In the genomic region with DNA sequence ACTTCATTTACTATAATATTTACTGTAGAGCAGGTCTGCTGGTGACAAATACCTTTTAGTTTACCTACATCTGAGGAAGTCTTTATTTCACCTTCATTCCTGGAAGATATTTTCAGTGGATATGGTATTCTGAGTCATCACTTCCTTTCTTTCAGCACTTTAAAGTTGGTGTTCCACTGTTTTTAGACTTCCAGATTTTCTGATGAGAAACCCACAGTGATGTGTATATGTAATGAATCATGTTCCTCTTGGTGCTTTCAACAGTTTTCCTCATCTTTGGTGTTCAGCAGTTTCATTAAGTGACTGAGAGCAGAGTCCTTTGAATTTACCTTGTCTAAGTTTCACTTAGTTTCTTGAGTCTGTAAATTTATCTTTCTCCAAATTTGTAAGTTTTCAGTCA, we compare ENCODE assay signal across 19 cellular contexts. TPM values are rescaled to one million over a fixed set of nuclear protein-coding genes. Genes with fewer than 3 reads are reported as not detected.
DNase-seq lines count a peak whose midpoint lies in the region; ATAC-seq and TF ChIP-seq lines count a peak whose summit lies in the region.
"Had no signal": no experiment of that assay in that cellular context is flagged by ENCODE, and none has a peak within 500 bp of the region (broad histone marks: within the 10 kb centered on the region; RNA-seq: fewer than 3 reads in every experiment).

No MANE protein-coding gene starts in this region.

- H3K27me3 ChIP-seq in osteoblast (ENCODE audit: insufficient read depth, low read length): no peaks in the 10 kb centered on the region

- TF ChIP-seq CTCF in epithelial cell of esophagus (IDR thresholded peaks at IDR 0.05; ENCODE audit: insufficient read depth, low read depth, low read length, missing control alignments) (no peak), osteoblast (IDR thresholded peaks at IDR 0.05; ENCODE audit: extremely low read depth, low read depth, low read length) (no peak), CD14-positive monocyte (IDR thresholded peaks at IDR 0.05) (no peak)

- H4K20me1 ChIP-seq in osteoblast (ENCODE audit: insufficient read depth, low read length): no peaks in the 10 kb centered on the region

- H3K9me3 ChIP-seq in osteoblast (ENCODE audit: low read depth, low read length): peaks cover 2% of the 10 kb centered on the region

- no peaks in the 10 kb centered on the region for H3K4me1 Mint-ChIP-seq in CD14-positive monocyte
- H3K4me1 Mint-ChIP-seq: endodermal cell had no signal

- ATAC-seq in GM19463 (IDR thresholded peaks at IDR 0.05; ENCODE audit: unreplicated experiment): no peak

- H3K27me3 Mint-ChIP-seq in CD14-positive monocyte (ENCODE audit: low read depth in 3 of 3): peaks cover 0 to 2% (median 0%) of the 10 kb centered on the region in 3 donors
- H3K27me3 Mint-ChIP-seq: progenitor cell of endocrine pancreas had no signal

- H3K4me1 ChIP-seq in osteoblast (ENCODE audit: insufficient read depth, low read length): peaks cover 3% of the 10 kb centered on the region
- H3K4me1 ChIP-seq: left ventricle myocardium inferior had no signal

- intact Hi-C loops in CD14-positive monocyte (cut with micrococcal nuclease): no loop called here

- peaks cover 2 to 7% of the 10 kb centered on the region in 2 donors for H3K36me3 Mint-ChIP-seq in CD14-positive monocyte

- H2AFZ ChIP-seq in osteoblast (ENCODE audit: low read length): no peak overlapping the region

- DNase-seq in HCEC 1CT (peak; percentile 47), RKO (ENCODE audit: low spot score) (peak; percentile 42), epithelial cell of esophagus (ENCODE audit: low read depth) (peak; percentile 56), osteoblast (ENCODE audit: insufficient read length, low spot score, missing footprints) (peak; percentile 70), iPS-NIHi7 (ENCODE audit: extremely low spot score) (no peak), CD14-positive monocyte (ENCODE audit: low spot score) (no peak)
- DNase-seq: activated naive CD4-positive, alpha-beta T cell treated with Interleukin-2 at 50 U/mL for 16 hours; endodermal cell; hypothalamus; left ventricle myocardium inferior; NCI-H1930; NCI-H69; RPMI8226; stimulated activated CD4-positive, alpha-beta T cell treated with anti-CD3 and anti-CD28 coated beads, Interleukin-15, amount 100 ng/mL, for 24 hours had no signal

- no peak overlapping the region for H3K4me3 Mint-ChIP-seq in CD14-positive monocyte
- H3K4me3 Mint-ChIP-seq: endodermal cell had no signal

- no peak overlapping the region for H3K27ac Mint-ChIP-seq in CD14-positive monocyte
- H3K27ac Mint-ChIP-seq: endodermal cell, progenitor cell of endocrine pancreas had no signal

- H3K27ac ChIP-seq in osteoblast (ENCODE audit: low read depth, low read length): no peak overlapping the region
- H3K27ac ChIP-seq: C4-2B, left ventricle myocardium inferior had no signal

- peaks cover 36 to 66% (median 59%) of the 10 kb centered on the region in 7 donors for H3K9me3 Mint-ChIP-seq in CD14-positive monocyte

- H3K4me3 ChIP-seq in epithelial cell of esophagus (ENCODE audit: low read length): no peak overlapping the region
- H3K4me3 ChIP-seq in osteoblast (ENCODE audit: insufficient read depth, low read length): no peak overlapping the region
- H3K4me3 ChIP-seq: left ventricle myocardium inferior had no signal

- no peak overlapping the region for H3K4me2 ChIP-seq in osteoblast (ENCODE audit: insufficient read depth, low read length)

- H3K79me2 ChIP-seq in osteoblast (ENCODE audit: insufficient read depth, low read length): no peaks in the 10 kb centered on the region

- H3K36me3 ChIP-seq in osteoblast (ENCODE audit: insufficient read depth, low read length): no peaks in the 10 kb centered on the region

RNA-seq across cellular contexts. Expression of a gene that starts 36.4 kb away (rescaled TPM):
- total RNA-seq in osteoblast: 53.0 and 59.7 TPM in 2 replicates
- 10 to 100 TPM in 1 of 2 donors, 1 to 10 TPM in 1; 2.7 to 10.3 TPM for polyA plus RNA-seq in CD14-positive monocyte

RNA-seq across cellular contexts. Expression of a gene that starts 54.2 kb away (rescaled TPM):
- not detected in 2 replicates for total RNA-seq in osteoblast
- polyA plus RNA-seq in CD14-positive monocyte: not detected
- total RNA-seq: cardiac septum; endodermal cell; left ventricle myocardium inferior; progenitor cell of endocrine pancreas; T-helper 1 cell treated with Interleukin-12 subunit alpha and Interleukin-12 subunit beta and Interleukin-4 antibody, amounts not matched to agents 30 ng/mL and 1 ng/mL, for 36 hours had no signal

Comparison
In these comparisons a context has a peak if more than half of its experiments do, and no peak if none do; other contexts are left out.
1. DNase-seq: peak in HCEC 1CT (single experiment), RKO (single experiment), epithelial cell of esophagus (single experiment) and osteoblast (single experiment); none in iPS-NIHi7 (single experiment) and CD14-positive monocyte (single experiment).